ENCODE assay signal across 3 cellular contexts in the genomic region with DNA sequence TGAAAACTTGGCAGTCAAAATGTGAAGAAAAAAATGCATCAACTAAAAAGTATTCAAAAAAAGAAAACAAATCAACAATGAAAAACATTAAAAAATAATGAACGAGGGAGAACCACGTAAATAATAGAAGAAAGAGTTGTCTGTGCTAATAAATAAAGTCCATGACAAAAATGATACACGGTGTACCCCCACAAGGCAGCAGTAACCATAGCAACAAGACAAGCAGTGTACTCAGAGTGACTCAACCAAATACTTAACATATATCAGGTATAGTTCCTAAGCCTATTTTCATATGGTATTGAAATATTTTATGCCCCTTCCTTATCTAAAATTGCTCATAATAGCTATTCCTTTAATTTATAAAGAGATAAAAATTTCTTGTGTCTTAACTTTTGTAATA.
TF ChIP-seq lines count a peak whose summit lies in the region.

No MANE protein-coding gene starts in this region.

TF ChIP-seq in HepG2, 621 proteins besides CTCF, POLR2A, EP300 and RAD21:
- TF ChIP-seq SALL1 (CRISPR knock-in tag; IDR thresholded peaks at IDR 0.05) (no peak), RFX1 (IDR thresholded peaks at IDR 0.05) (peak; percentile 44; the same call in 1 of the 2 replicates)

TF ChIP-seq in endothelial cell of umbilical vein, 7 proteins besides CTCF, POLR2A, EP300 and RAD21:
- no peak for TF ChIP-seq MAX (IDR thresholded peaks at IDR 0.05; ENCODE audit: insufficient read depth, insufficient read length)
- no peak for TF ChIP-seq EZH2 (IDR thresholded peaks at IDR 0.05; ENCODE audit: borderline replicate concordance, low read depth, low read length, severe bottlenecking)
- no peak for TF ChIP-seq FOS (IDR thresholded peaks at IDR 0.05; ENCODE audit: borderline replicate concordance, insufficient read depth, low read length)
- no peak for TF ChIP-seq POLR2AphosphoS5 (IDR thresholded peaks at IDR 0.05; ENCODE audit: insufficient read depth, low read depth, low read length)
- no peak for TF ChIP-seq GATA2 (IDR thresholded peaks at IDR 0.05; ENCODE audit: insufficient read depth, insufficient read length, low read depth, low read length)
- TF ChIP-seq JUN (IDR thresholded peaks at IDR 0.05; ENCODE audit: borderline replicate concordance, insufficient read depth, insufficient read length, low read depth), result no peak
- no peak for TF ChIP-seq MYC (IDR thresholded peaks at IDR 0.05; ENCODE audit: low read depth, low read length)

TF ChIP-seq in GM23338, 12 proteins besides CTCF, POLR2A, EP300 and RAD21:
- TF ChIP-seq NANOG (IDR thresholded peaks at IDR 0.05; ENCODE audit: borderline replicate concordance), result no peak
- TF ChIP-seq REST (IDR thresholded peaks at IDR 0.05; ENCODE audit: unreplicated experiment), result no peak
- no peak for TF ChIP-seq ZNF331 (CRISPR knock-in tag; IDR thresholded peaks at IDR 0.05; ENCODE audit: low read depth)
- no peak for TF ChIP-seq EZH2phosphoT487 (IDR thresholded peaks at IDR 0.05; ENCODE audit: unreplicated experiment)
- TF ChIP-seq ETS1 (IDR thresholded peaks at IDR 0.05), result no peak
- no peak for TF ChIP-seq JUNB (IDR thresholded peaks at IDR 0.05; ENCODE audit: unreplicated experiment)
